Comparison of ENCODE assay signal across 17 cellular contexts in genomic region chr17:4512156-4513112, GRCh38. TPM values are rescaled to one million over a fixed set of nuclear protein-coding genes. Genes with fewer than 3 reads are reported as not detected.
A peak's percentile ranks its signal among the peaks of the same experiment; 100 is the strongest.
DNase-seq lines count a peak whose midpoint lies in the region; ATAC-seq and TF ChIP-seq lines count a peak whose summit lies in the region.
"Had no signal": no experiment of that assay in that cellular context is flagged by ENCODE, and none has a peak within 500 bp of the region (broad histone marks: within the 10 kb centered on the region; RNA-seq: fewer than 3 reads in every experiment).

No MANE protein-coding gene starts in this region.

- no peak overlapping the region for H2AFZ ChIP-seq in neuronal stem cell (ENCODE audit: low read length)

- ATAC-seq in Right ventricle myocardium superior (ENCODE audit: poor library complexity) (no peak), upper lobe of left lung (ENCODE audit: low FRiP score in 2 of 2) (no peak), GM19452 (IDR thresholded peaks at IDR 0.05; ENCODE audit: unreplicated experiment) (no peak)

- H3K27me3 ChIP-seq in left ventricle myocardium inferior (ENCODE audit: low read depth) (no peaks in the 10 kb centered on the region), neuronal stem cell (ENCODE audit: control insufficient read depth in 3 of 3, insufficient read depth in 3 of 3, low read depth in 1 of 3, low read length in 3 of 3) (peaks cover 0 to 44% (median 0%) of the 10 kb centered on the region in 3 experiments), upper lobe of left lung (no peaks in the 10 kb centered on the region)

- H2BK5ac ChIP-seq in neuronal stem cell (ENCODE audit: low read length), result no peak overlapping the region

- H4K91ac ChIP-seq in neuronal stem cell (ENCODE audit: low read depth, low read length, poor library complexity), result no peak overlapping the region

- H3K18ac ChIP-seq in neuronal stem cell (ENCODE audit: low read length), result peak overlapping the region; percentile 27

- H2BK15ac ChIP-seq in neuronal stem cell (ENCODE audit: low read length), result peak overlapping the region; percentile 69

- no peaks in the 10 kb centered on the region for H3K79me1 ChIP-seq in neuronal stem cell (ENCODE audit: low read depth, low read length)

- H3K9ac ChIP-seq in neuronal stem cell (ENCODE audit: low read depth, low read length, poor library complexity), result no peak overlapping the region

- no peak for TF ChIP-seq POLR2A in upper lobe of left lung (IDR thresholded peaks at IDR 0.05)

- DNase-seq in left ventricle myocardium inferior (no peak), Right ventricle myocardium superior (no peak), caudate nucleus (lab: John Stamatoyannopoulos, UW) (no peak), neuronal stem cell (ENCODE audit: low spot score) (no peak), upper lobe of left lung (peak in 1 of 2 donors; percentile 54)
- DNase-seq in activated effector memory CD4-positive, alpha-beta T cell treated with anti-CD3 and anti-CD28 coated beads, Interleukin-2, amount 50 U/mL, for 16 hours, result no peak
- no peak for DNase-seq in stimulated activated naive CD4-positive, alpha-beta T cell treated with Interleukin-2 at 50 U/mL for 16 hours (lab: John Stamatoyannopoulos, UW)
- DNase-seq: DMS153, KBM-7, NCI-H1436, NCI-H2029 treated with DMSO at 0.1 percent for 48 hours, NCI-H774 had no signal

- TF ChIP-seq CTCF in left ventricle myocardium inferior (IDR thresholded peaks at IDR 0.05; ENCODE audit: borderline replicate concordance) (no peak), upper lobe of left lung (IDR thresholded peaks at IDR 0.05) (no peak)

- H3K4me1 ChIP-seq in left ventricle myocardium inferior (peaks cover 69% of the 10 kb centered on the region), neuronal stem cell (ENCODE audit: control insufficient read depth in 2 of 2, insufficient read depth in 1 of 2, low read depth in 1 of 2, low read length in 2 of 2) (peaks cover 15 to 17% of the 10 kb centered on the region in 2 donors), upper lobe of left lung (peaks cover 88 to 96% (median 93%) of the 10 kb centered on the region in 4 donors)

- H4K8ac ChIP-seq in neuronal stem cell (ENCODE audit: low read depth, low read length), result no peak overlapping the region

- peak overlapping the region; percentile 87 for H3K27ac ChIP-seq in left ventricle myocardium inferior (replicated peaks)
- H3K27ac ChIP-seq in caudate nucleus (ENCODE audit: low read depth, low read length), result peak overlapping the region; percentile 52
- H3K27ac ChIP-seq in neuronal stem cell (replicated peaks; ENCODE audit: low read length), result no peak overlapping the region
- peak overlapping the region; percentile 85 to 95 (median 89) for H3K27ac ChIP-seq in upper lobe of left lung
- H3K27ac ChIP-seq: C4-2B, RWPE1 had no signal

- H3K9me3 ChIP-seq in left ventricle myocardium inferior (replicated peaks) (no peaks in the 10 kb centered on the region), neuronal stem cell (replicated peaks in 1 of 2; ENCODE audit: control insufficient read depth in 2 of 2, insufficient read depth in 1 of 2, low read depth in 1 of 2, low read length in 2 of 2) (no peaks in the 10 kb centered on the region), upper lobe of left lung (no peaks in the 10 kb centered on the region)

- no peak overlapping the region for H3K4me3 ChIP-seq in left ventricle myocardium inferior
- H3K4me3 ChIP-seq in neuronal stem cell (ENCODE audit: low read length in 2 of 2), result no peak overlapping the region
- no peak overlapping the region for H3K4me3 ChIP-seq in upper lobe of left lung

- H3K4ac ChIP-seq in neuronal stem cell (ENCODE audit: low read length), result no peak overlapping the region

- TF ChIP-seq EP300 in upper lobe of left lung (IDR thresholded peaks at IDR 0.05), result no peak

- intact Hi-C loops in left ventricle myocardium inferior (cut with micrococcal nuclease) (no loop called here), Right ventricle myocardium superior (cut with DNase I) (no loop called here)

- H3K36me3 ChIP-seq in left ventricle myocardium inferior (no peaks in the 10 kb centered on the region), neuronal stem cell (replicated peaks in 1 of 2; ENCODE audit: control insufficient read depth in 2 of 2, insufficient read depth in 2 of 2, low read length in 2 of 2) (no peaks in the 10 kb centered on the region), upper lobe of left lung (no peaks in the 10 kb centered on the region)

- H2BK120ac ChIP-seq in neuronal stem cell (ENCODE audit: low read depth, low read length), result no peak overlapping the region

- H2AK5ac ChIP-seq in neuronal stem cell (ENCODE audit: low read depth, low read length), result peak overlapping the region; percentile 92

- H3K4me2 ChIP-seq in neuronal stem cell (ENCODE audit: insufficient read depth, low read length, poor library complexity, severe bottlenecking), result no peak overlapping the region

- H3K14ac ChIP-seq in neuronal stem cell (ENCODE audit: low read length), result no peak overlapping the region

- no CpG with 5 or more reads among the region's 31 CpGs for WGBS in neuronal stem cell (ENCODE audit: extremely low coverage in 2 of 2, insufficient read length in 2 of 2, insufficient replicate concordance in 1 of 2), 2 donors
- 83% methylated on average over 21 to 31 of the region's 31 CpGs for WGBS in upper lobe of left lung, 2 donors

- H2BK12ac ChIP-seq in neuronal stem cell (ENCODE audit: low read length), result peak overlapping the region; percentile 91

- H3K23ac ChIP-seq in neuronal stem cell (ENCODE audit: low read depth, low read length, poor library complexity), result peak overlapping the region; percentile 40

RNA-seq across cellular contexts. Expression of gene SPNS2, which starts 13.8 kb away (rescaled TPM):
- total RNA-seq in left ventricle myocardium inferior (11.2 TPM), Right ventricle myocardium superior (10.4 TPM), upper lobe of left lung (10 to 100 TPM; 41.8 to 89.1 (median 55.2) TPM)
- 0.54 TPM for polyA plus RNA-seq in neuronal stem cell (2013, experiment 1 of 2)
- polyA plus RNA-seq in neuronal stem cell (2013, experiment 2 of 2), result 0.58 TPM

RNA-seq across cellular contexts. Expression of gene MYBBP1A, which starts 42.8 kb away (rescaled TPM):
- total RNA-seq in left ventricle myocardium inferior (21.3 TPM), Right ventricle myocardium superior (18.8 TPM), upper lobe of left lung (100 to 1,000 TPM in 1 of 6 donors, 10 to 100 TPM in 5; 45.2 to 151 (median 57.3) TPM)
- 15.0 TPM for polyA plus RNA-seq in neuronal stem cell (2013, experiment 1 of 2)
- 14.9 TPM for polyA plus RNA-seq in neuronal stem cell (2013, experiment 2 of 2)

RNA-seq across cellular contexts. Expression of gene GGT6, which starts 47.9 kb away (rescaled TPM):
- total RNA-seq in left ventricle myocardium inferior, result not detected
- total RNA-seq in Right ventricle myocardium superior, result not detected
- polyA plus RNA-seq in neuronal stem cell (2013, experiment 1 of 2), result not detected
- polyA plus RNA-seq in neuronal stem cell (2013, experiment 2 of 2), result not detected
- 10 to 100 TPM in 3 of 6 donors, 1 to 10 TPM in 3; 3.8 to 18.7 (median 9.7) TPM for total RNA-seq in upper lobe of left lung
- total RNA-seq: NCI-H460, SK-MEL-5 had no signal
